Comparison of ENCODE assay signal across 26 cellular contexts in genomic region chr2:241496904-241497877, GRCh38.
DNase-seq lines count a peak whose midpoint lies in the region; ATAC-seq lines count a peak whose summit lies in the region.
"Had no signal": no experiment of that assay in that cellular context is flagged by ENCODE, and none has a peak within 500 bp of the region (broad histone marks: within the 10 kb centered on the region; RNA-seq: fewer than 3 reads in every experiment).

No MANE protein-coding gene starts in this region.

- no peaks in the 10 kb centered on the region for H3K9me3 Mint-ChIP-seq in stimulated activated naive B cell treated with anti-CD40 and anti-IgM and Interleukin-4, amounts not matched to agents 10 μg/mL and 1 μg/mL and 100 μg/mL, for 72 hours
- H3K9me3 Mint-ChIP-seq: activated T-cell treated with anti-CD3 and anti-CD28 coated beads, Interleukin-2, amount 50 U/mL, for 4 hours had no signal

- H3K4me1 Mint-ChIP-seq in stimulated activated naive B cell treated with anti-CD40 and anti-IgM and Interleukin-4, amounts not matched to agents 10 μg/mL and 1 μg/mL and 100 μg/mL, for 72 hours, result peaks cover 0 to 1% of the 10 kb centered on the region in 2 donors
- H3K4me1 Mint-ChIP-seq: activated CD4-positive, alpha-beta T cell treated with anti-CD3 and anti-CD28 coated beads for 36 hours had no signal

- no peak for ATAC-seq in stimulated activated naive B cell treated with anti-CD40 and anti-IgM and Interleukin-4, amounts not matched to agents 10 μg/mL and 1 μg/mL and 100 μg/mL, for 72 hours (replicated peaks)
- ATAC-seq in HG02798 (IDR thresholded peaks at IDR 0.05; ENCODE audit: poor library complexity, unreplicated experiment), result no peak
- no peak for ATAC-seq in GM18873 (IDR thresholded peaks at IDR 0.05; ENCODE audit: low FRiP score, unreplicated experiment)
- ATAC-seq in HG02852 (IDR thresholded peaks at IDR 0.05; ENCODE audit: unreplicated experiment), result no peak
- ATAC-seq: activated CD4-positive, alpha-beta T cell treated with anti-CD3 and anti-CD28 coated beads for 36 hours; activated T-cell treated with anti-CD3 and anti-CD28 coated beads, Interleukin-2, amount 50 U/mL, for 4 hours; lower lobe of right lung; psoas muscle had no signal

- DNase-seq in NCI-H1417 (lab: John Stamatoyannopoulos, UW) (peak; percentile 31 to 74 (median 65)), NCI-H1417 treated with DMSO at 0.1 percent for 48 hours (lab: John Stamatoyannopoulos, UW) (no peak), NCI-H2107 treated with DMSO at 0.1 percent for 48 hours (lab: John Stamatoyannopoulos, UW; ENCODE audit: unreplicated experiment) (peak; percentile 42), caudate nucleus (lab: John Stamatoyannopoulos, UW) (peak in 9 of 61 donors; percentile 16 to 62 (median 24))
- no peak for DNase-seq in stimulated activated naive B cell treated with anti-CD40 and anti-IgM and Interleukin-4, amounts not matched to agents 10 μg/mL and 1 μg/mL and 100 μg/mL, for 72 hours
- DNase-seq: activated CD4-positive, alpha-beta T cell treated with anti-CD3 and anti-CD28 coated beads for 36 hours; activated naive CD4-positive, alpha-beta T cell treated with Interleukin-2 at 50 U/mL for 16 hours; activated T-cell treated with anti-CD3 and anti-CD28 coated beads, Interleukin-2, amount 50 U/mL, for 4 hours; amniotic stem cell; BE2C; EL; GM23248; KBM-7; lower lobe of right lung; MM.1S; NCI-H1930; psoas muscle; SHP77; stimulated activated naive CD4-positive, alpha-beta T cell treated with Interleukin-2 at 50 U/mL for 16 hours; thyroid gland had no signal

- no peak overlapping the region for H3K4me3 Mint-ChIP-seq in stimulated activated naive B cell treated with anti-CD40 and anti-IgM and Interleukin-4, amounts not matched to agents 10 μg/mL and 1 μg/mL and 100 μg/mL, for 72 hours
- H3K4me3 Mint-ChIP-seq: activated CD4-positive, alpha-beta T cell treated with anti-CD3 and anti-CD28 coated beads for 36 hours; activated T-cell treated with anti-CD3 and anti-CD28 coated beads, Interleukin-2, amount 50 U/mL, for 4 hours had no signal

- no peaks in the 10 kb centered on the region for H3K27me3 Mint-ChIP-seq in stimulated activated naive B cell treated with anti-CD40 and anti-IgM and Interleukin-4, amounts not matched to agents 10 μg/mL and 1 μg/mL and 100 μg/mL, for 72 hours
- H3K27me3 Mint-ChIP-seq: activated CD4-positive, alpha-beta T cell treated with anti-CD3 and anti-CD28 coated beads for 36 hours had no signal

- peaks cover 43 to 57% of the 10 kb centered on the region in 2 donors for H3K36me3 Mint-ChIP-seq in stimulated activated naive B cell treated with anti-CD40 and anti-IgM and Interleukin-4, amounts not matched to agents 10 μg/mL and 1 μg/mL and 100 μg/mL, for 72 hours

- peak overlapping the region; percentile 37 for H3K27ac Mint-ChIP-seq in stimulated activated naive B cell treated with anti-CD40 and anti-IgM and Interleukin-4, amounts not matched to agents 10 μg/mL and 1 μg/mL and 100 μg/mL, for 72 hours
- H3K27ac Mint-ChIP-seq: activated CD4-positive, alpha-beta T cell treated with anti-CD3 and anti-CD28 coated beads for 36 hours had no signal

- H3K27ac ChIP-seq in caudate nucleus (ENCODE audit: low read depth, low read length), result peak overlapping the region; percentile 37
- H3K27ac ChIP-seq: breast epithelium, coronary artery, GM23248, lower lobe of right lung, psoas muscle, skin epidermis, thyroid gland had no signal

Comparison
In these comparisons a context has a peak if more than half of its experiments do, and no peak if none do; other contexts are left out.
1. DNase-seq: peak in NCI-H1417 (3 of 3) and NCI-H2107 treated with DMSO at 0.1 percent for 48 hours (single experiment); none in NCI-H1417 treated with DMSO at 0.1 percent for 48 hours (single experiment) and stimulated activated naive B cell treated with anti-CD40 and anti-IgM and Interleukin-4, amounts not matched to agents 10 μg/mL and 1 μg/mL and 100 μg/mL, for 72 hours (single experiment).